1 cellular context compared by ENCODE assay signal in genomic region chr22:37289156-37289735, GRCh38.
TF ChIP-seq lines count a peak whose summit lies in the region.

No MANE protein-coding gene starts in this region.

TF ChIP-seq in IMR-90, 13 proteins besides CTCF, POLR2A, EP300 and RAD21:
- no peak for TF ChIP-seq NFE2L2 (IDR thresholded peaks at IDR 0.05; ENCODE audit: low read depth, low read length)
- no peak for TF ChIP-seq MAFK (IDR thresholded peaks at IDR 0.05; ENCODE audit: low read depth, low read length)
TF ChIP-seq in IMR-90: peak in this region for 0.
